Comparison of ENCODE assay signal across 8 cellular contexts in genomic region chr16:46690281-46691178, GRCh38. TPM values are rescaled to one million over a fixed set of nuclear protein-coding genes. Genes with fewer than 3 reads are reported as not detected.
DNase-seq lines count a peak whose midpoint lies in the region; ATAC-seq and TF ChIP-seq lines count a peak whose summit lies in the region.

No MANE protein-coding gene starts in this region.

- no peak overlapping the region for H3K4me3 Mint-ChIP-seq in activated CD4-positive, alpha-beta T cell treated with anti-CD3 and anti-CD28 coated beads, Interleukin-2, amount 10 ng/mL, durations not matched to agents 24 days and 14 days
- no peak overlapping the region for H3K4me3 Mint-ChIP-seq in activated CD8-positive, alpha-beta T cell treated with anti-CD3 and anti-CD28 coated beads for 36 hours

- H3K9ac ChIP-seq in iPS-20b (ENCODE audit: low read depth, low read length): peak overlapping the region; percentile 96

- 34% methylated on average over 21 of the region's 21 CpGs for WGBS in thymus

- H3K36me3 ChIP-seq in iPS-20b (ENCODE audit: insufficient read depth, low read depth, low read length) (peaks cover 41% of the 10 kb centered on the region), thymus (ENCODE audit: control insufficient read depth, insufficient read depth) (peaks cover 3% of the 10 kb centered on the region)

- peaks cover 29% of the 10 kb centered on the region for H3K4me1 Mint-ChIP-seq in activated CD4-positive, alpha-beta T cell treated with anti-CD3 and anti-CD28 coated beads, Interleukin-2, amount 10 ng/mL, durations not matched to agents 24 days and 14 days
- H3K4me1 Mint-ChIP-seq in activated CD8-positive, alpha-beta T cell treated with anti-CD3 and anti-CD28 coated beads for 36 hours (ENCODE audit: low read depth): peaks cover 32% of the 10 kb centered on the region

- DNase-seq in activated CD4-positive, alpha-beta T cell treated with anti-CD3 and anti-CD28 coated beads, Interleukin-2, amount 10 ng/mL, durations not matched to agents 24 days and 14 days: peak; percentile 62
- no peak for DNase-seq in activated CD4-positive, alpha-beta T cell treated with anti-CD3 and anti-CD28 coated beads for 4 hours
- no peak for DNase-seq in activated CD8-positive, alpha-beta T cell treated with anti-CD3 and anti-CD28 coated beads for 36 hours
- DNase-seq in NCI-H1105 treated with DMSO at 0.1 percent for 48 hours (lab: John Stamatoyannopoulos, UW) (no peak), amniotic stem cell (lab: John Stamatoyannopoulos, UW) (no peak)

- CTCF ChIA-PET in activated CD8-positive, alpha-beta T cell treated with anti-CD3 and anti-CD28 coated beads for 36 hours (lab: Charles Lee): interaction anchor here (0.5 to 2.5 kb wide), 10 partner anchors 10 to 218 kb away, joined by 3 to 13 read pairs (median 3); no protein-coding TSS in a partner anchor

- H3K27me3 ChIP-seq in iPS-20b (ENCODE audit: insufficient read depth, low read length): no peaks in the 10 kb centered on the region
- H3K27me3 ChIP-seq in thymus (ENCODE audit: control insufficient read depth, insufficient read depth): no peaks in the 10 kb centered on the region

- H3K9me3 Mint-ChIP-seq in activated CD4-positive, alpha-beta T cell treated with anti-CD3 and anti-CD28 coated beads, Interleukin-2, amount 10 ng/mL, durations not matched to agents 24 days and 14 days: no peaks in the 10 kb centered on the region
- H3K9me3 Mint-ChIP-seq in activated CD8-positive, alpha-beta T cell treated with anti-CD3 and anti-CD28 coated beads for 36 hours: no peaks in the 10 kb centered on the region

- POLR2A ChIA-PET in activated CD8-positive, alpha-beta T cell treated with anti-CD3 and anti-CD28 coated beads for 36 hours (lab: Charles Lee): interaction anchor here (0.6 to 1.6 kb wide), 8 partner anchors 9 to 231 kb away, joined by 3 to 7 read pairs (median 4); partner anchors contain the start of gene SHCBP1

- H3K4me3 ChIP-seq in iPS-20b (ENCODE audit: low read length) (peak overlapping the region; percentile 94), thymus (ENCODE audit: low read length) (peak overlapping the region; percentile 88)

- H3K9me3 ChIP-seq in iPS-20b (ENCODE audit: insufficient read depth, low read depth, low read length) (no peaks in the 10 kb centered on the region), thymus (ENCODE audit: control insufficient read depth) (no peaks in the 10 kb centered on the region)

- intact Hi-C loops in activated CD4-positive, alpha-beta T cell treated with anti-CD3 and anti-CD28 coated beads, Interleukin-2, amount 10 ng/mL, durations not matched to agents 24 days and 14 days (cut with micrococcal nuclease): no loop called here
- intact Hi-C loops in activated CD8-positive, alpha-beta T cell treated with anti-CD3 and anti-CD28 coated beads for 36 hours (cut with micrococcal nuclease): loop anchor here (10.0 kb wide), 1 partner anchor 134 kb away; no protein-coding TSS in a partner anchor

- no peaks in the 10 kb centered on the region for H3K27me3 Mint-ChIP-seq in activated CD4-positive, alpha-beta T cell treated with anti-CD3 and anti-CD28 coated beads, Interleukin-2, amount 10 ng/mL, durations not matched to agents 24 days and 14 days
- no peaks in the 10 kb centered on the region for H3K27me3 Mint-ChIP-seq in activated CD8-positive, alpha-beta T cell treated with anti-CD3 and anti-CD28 coated beads for 36 hours

- peaks cover 22% of the 10 kb centered on the region for H3K36me3 Mint-ChIP-seq in activated CD4-positive, alpha-beta T cell treated with anti-CD3 and anti-CD28 coated beads, Interleukin-2, amount 10 ng/mL, durations not matched to agents 24 days and 14 days (ENCODE audit: low read depth)
- H3K36me3 Mint-ChIP-seq in activated CD8-positive, alpha-beta T cell treated with anti-CD3 and anti-CD28 coated beads for 36 hours (ENCODE audit: low read depth): peaks cover 38% of the 10 kb centered on the region

- H3K27ac ChIP-seq in iPS-20b (ENCODE audit: low read length): peak overlapping the region; percentile 86
- H3K27ac ChIP-seq in thymus (ENCODE audit: low read depth): peak overlapping the region; percentile 56

- ATAC-seq in activated CD8-positive, alpha-beta T cell treated with anti-CD3 and anti-CD28 coated beads for 36 hours: no peak
- no peak for ATAC-seq in HG03280 (IDR thresholded peaks at IDR 0.05; ENCODE audit: unreplicated experiment)

- H3K4me1 ChIP-seq in iPS-20b (ENCODE audit: insufficient read depth, low read length) (peaks cover 13% of the 10 kb centered on the region), thymus (ENCODE audit: control insufficient read depth, insufficient read depth, low read length) (peaks cover 19% of the 10 kb centered on the region)

- TF ChIP-seq CTCF in activated CD8-positive, alpha-beta T cell treated with anti-CD3 and anti-CD28 coated beads for 36 hours (IDR thresholded peaks at IDR 0.05): peak; percentile 59

- no peak overlapping the region for H3K27ac Mint-ChIP-seq in activated CD4-positive, alpha-beta T cell treated with anti-CD3 and anti-CD28 coated beads, Interleukin-2, amount 10 ng/mL, durations not matched to agents 24 days and 14 days
- no peak overlapping the region for H3K27ac Mint-ChIP-seq in activated CD8-positive, alpha-beta T cell treated with anti-CD3 and anti-CD28 coated beads for 36 hours

RNA-seq across cellular contexts. Expression of gene ORC6, which starts 1.1 kb away (rescaled TPM):
- 64.3 and 66.3 TPM in 2 replicates for total RNA-seq in activated CD4-positive, alpha-beta T cell treated with anti-CD3 and anti-CD28 coated beads, Interleukin-2, amount 10 ng/mL, durations not matched to agents 24 days and 14 days
- 10 to 100 TPM; 49.2 to 51.6 TPM for total RNA-seq in activated CD8-positive, alpha-beta T cell treated with anti-CD3 and anti-CD28 coated beads for 36 hours
- 4.5 TPM for polyA plus RNA-seq in thymus

RNA-seq across cellular contexts. Expression of gene VPS35, which starts 1.6 kb away (rescaled TPM):
- 89.6 and 95.4 TPM in 2 replicates for total RNA-seq in activated CD4-positive, alpha-beta T cell treated with anti-CD3 and anti-CD28 coated beads, Interleukin-2, amount 10 ng/mL, durations not matched to agents 24 days and 14 days
- 10 to 100 TPM; 83.4 to 94.9 TPM for total RNA-seq in activated CD8-positive, alpha-beta T cell treated with anti-CD3 and anti-CD28 coated beads for 36 hours
- 32.9 TPM for polyA plus RNA-seq in thymus

RNA-seq across cellular contexts. Expression of gene MYLK3, which starts 57.6 kb away (rescaled TPM):
- 0.23 and 1.0 TPM in 2 replicates for total RNA-seq in activated CD4-positive, alpha-beta T cell treated with anti-CD3 and anti-CD28 coated beads, Interleukin-2, amount 10 ng/mL, durations not matched to agents 24 days and 14 days
- under 1 TPM in 1 of 2 experiments, not detected in 1; 0.11 TPM for total RNA-seq in activated CD8-positive, alpha-beta T cell treated with anti-CD3 and anti-CD28 coated beads for 36 hours
- polyA plus RNA-seq in thymus: 0.21 TPM
